In the genomic region with DNA sequence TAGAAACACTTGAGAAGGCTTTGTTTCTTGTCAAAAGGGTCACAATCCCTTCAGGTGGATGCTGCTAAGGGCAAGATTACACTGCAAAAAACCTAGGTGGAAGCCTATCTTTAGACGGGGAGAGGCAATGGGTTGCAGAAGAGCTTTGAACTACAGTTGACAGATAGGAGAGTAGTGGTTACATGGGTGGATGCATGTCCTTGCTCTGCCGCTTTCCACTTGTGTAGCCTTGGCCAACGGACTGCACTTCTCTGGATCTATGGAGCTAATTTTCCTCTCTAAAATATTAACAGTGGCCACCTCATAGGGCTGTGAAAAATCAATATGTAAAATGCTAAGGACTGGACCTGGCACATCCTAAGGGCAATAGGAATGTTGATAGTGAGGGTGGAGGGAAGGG, we compare ENCODE assay signal across 9 cellular contexts. TPM values are rescaled to one million over a fixed set of nuclear protein-coding genes. Genes with fewer than 3 reads are reported as not detected.
DNase-seq lines count a peak whose midpoint lies in the region; ATAC-seq and TF ChIP-seq lines count a peak whose summit lies in the region.
"Had no signal": no experiment of that assay in that cellular context is flagged by ENCODE, and none has a peak within 500 bp of the region (broad histone marks: within the 10 kb centered on the region; RNA-seq: fewer than 3 reads in every experiment).

No MANE protein-coding gene starts in this region.

- H3K27me3 Mint-ChIP-seq in activated T-cell treated with anti-CD3 and anti-CD28 coated beads, Interleukin-2, amount 50 U/mL, for 72 hours (ENCODE audit: low read depth), result no peaks in the 10 kb centered on the region

- no peaks in the 10 kb centered on the region for H3K9me3 ChIP-seq in adipocyte (ENCODE audit: control insufficient read depth, low read length)
- no peaks in the 10 kb centered on the region for H3K9me3 ChIP-seq in right lobe of liver
- no peaks in the 10 kb centered on the region for H3K9me3 ChIP-seq in tibial nerve

- H3K9me3 Mint-ChIP-seq in activated T-cell treated with anti-CD3 and anti-CD28 coated beads, Interleukin-2, amount 50 U/mL, for 72 hours, result no peaks in the 10 kb centered on the region

- H3K27ac ChIP-seq in right lobe of liver (no peak overlapping the region), tibial nerve (peak overlapping the region in 3 of 4 donors; percentile 91 to 97 (median 93))

- no peak for ATAC-seq in activated T-cell treated with anti-CD3 and anti-CD28 coated beads, Interleukin-2, amount 50 U/mL, for 72 hours (replicated peaks in 1 of 2)
- ATAC-seq in right lobe of liver, result no peak
- ATAC-seq in HG03342 (IDR thresholded peaks at IDR 0.05; ENCODE audit: unreplicated experiment), result no peak
- ATAC-seq in HG02610 (IDR thresholded peaks at IDR 0.05; ENCODE audit: unreplicated experiment), result no peak

- no peak for DNase-seq in activated T-cell treated with anti-CD3 and anti-CD28 coated beads, Interleukin-2, amount 50 U/mL, for 72 hours
- DNase-seq in activated T-cell treated with anti-CD3 and anti-CD28 coated beads, Interleukin-2, amount 50 U/mL, for 48 hours, result no peak
- DNase-seq in adipocyte (ENCODE audit: low read depth), result no peak
- no peak for DNase-seq in right lobe of liver
- no peak for DNase-seq in tibial nerve (ENCODE audit: low spot score in 2 of 2)
- DNase-seq in 8988T, result no peak
- DNase-seq: anterior cingulate cortex had no signal

- peak overlapping the region; percentile 99 for H3K27ac Mint-ChIP-seq in activated T-cell treated with anti-CD3 and anti-CD28 coated beads, Interleukin-2, amount 50 U/mL, for 72 hours

- peak overlapping the region; percentile 96 for H3K4me3 ChIP-seq in adipocyte (ENCODE audit: low read length)
- H3K4me3 ChIP-seq in right lobe of liver, result peak overlapping the region; percentile 95 to 96 (median 95)
- H3K4me3 ChIP-seq in tibial nerve, result peak overlapping the region; percentile 74 to 99 (median 96)

- no peak for TF ChIP-seq EP300 in tibial nerve (IDR thresholded peaks at IDR 0.05)

- no peak for TF ChIP-seq CTCF in right lobe of liver (IDR thresholded peaks at IDR 0.05)
- no peak for TF ChIP-seq CTCF in tibial nerve (IDR thresholded peaks at IDR 0.05)

- H3K4me3 Mint-ChIP-seq in activated T-cell treated with anti-CD3 and anti-CD28 coated beads, Interleukin-2, amount 50 U/mL, for 72 hours, result peak overlapping the region; percentile 99 to 100

- H3K4me1 Mint-ChIP-seq in activated T-cell treated with anti-CD3 and anti-CD28 coated beads, Interleukin-2, amount 50 U/mL, for 72 hours (ENCODE audit: low read depth), result peaks cover 51% of the 10 kb centered on the region

- peaks cover 11% of the 10 kb centered on the region for H3K36me3 ChIP-seq in adipocyte (ENCODE audit: control insufficient read depth, insufficient read depth, low read length, severe bottlenecking)
- no peaks in the 10 kb centered on the region for H3K36me3 ChIP-seq in right lobe of liver
- H3K36me3 ChIP-seq in tibial nerve, result peaks cover 0 to 19% (median 0%) of the 10 kb centered on the region in 3 donors

- no peak for TF ChIP-seq POLR2A in right lobe of liver (IDR thresholded peaks at IDR 0.05)
- no peak for TF ChIP-seq POLR2A in tibial nerve (IDR thresholded peaks at IDR 0.05)

- H3K4me1 ChIP-seq in adipocyte (ENCODE audit: control insufficient read depth, insufficient read depth, low read length) (peaks cover 14% of the 10 kb centered on the region), right lobe of liver (peaks cover 0 to 28% (median 4%) of the 10 kb centered on the region in 4 donors), tibial nerve (peaks cover 0 to 68% (median 23%) of the 10 kb centered on the region in 4 donors)

- intact Hi-C loops in right lobe of liver (cut with DNase I), result no loop called here

- peak overlapping the region; percentile 97 for H3K9ac ChIP-seq in adipocyte (ENCODE audit: low read length)

- H3K27me3 ChIP-seq in adipocyte (replicated peaks; ENCODE audit: control insufficient read depth, insufficient read depth, low read length) (no peaks in the 10 kb centered on the region), right lobe of liver (no peaks in the 10 kb centered on the region), tibial nerve (no peaks in the 10 kb centered on the region)

- no peaks in the 10 kb centered on the region for H3K36me3 Mint-ChIP-seq in activated T-cell treated with anti-CD3 and anti-CD28 coated beads, Interleukin-2, amount 50 U/mL, for 72 hours (ENCODE audit: insufficient read depth in 2 of 2)

- 31% methylated on average over 2 of the region's 3 CpGs for WGBS in right lobe of liver (ENCODE audit: insufficient coverage, low coverage, low lambda C conversion rate, missing lambda C conversion rate)
- WGBS in tibial nerve, 2 donors, result 55 to 65% methylated on average over 3 of the region's 3 CpGs

RNA-seq across cellular contexts. Expression of gene BCKDHA, which starts 1.0 kb away (rescaled TPM):
- total RNA-seq in activated T-cell treated with anti-CD3 and anti-CD28 coated beads, Interleukin-2, amount 50 U/mL, for 72 hours, result 10 to 100 TPM; 18.4 to 21.6 TPM
- total RNA-seq in right lobe of liver (10 to 100 TPM; 32.1 to 68.7 (median 48.9) TPM), tibial nerve (10 to 100 TPM; 48.6 to 61.4 (median 54.2) TPM)

RNA-seq across cellular contexts. Expression of gene EXOSC5, which starts 1.4 kb away (rescaled TPM):
- 10 to 100 TPM; 30.3 to 30.7 TPM for total RNA-seq in activated T-cell treated with anti-CD3 and anti-CD28 coated beads, Interleukin-2, amount 50 U/mL, for 72 hours
- total RNA-seq in right lobe of liver (10 to 100 TPM in 5 of 6 experiments, 1 to 10 TPM in 1; 6.1 to 26.6 (median 14.1) TPM), tibial nerve (10 to 100 TPM; 14.0 to 21.3 (median 19.8) TPM)

RNA-seq across cellular contexts. Expression of gene TMEM91, which starts 22.3 kb away (rescaled TPM):
- 10 to 100 TPM; 12.3 to 12.8 TPM for total RNA-seq in activated T-cell treated with anti-CD3 and anti-CD28 coated beads, Interleukin-2, amount 50 U/mL, for 72 hours
- total RNA-seq in right lobe of liver (1 to 10 TPM; 1.8 to 4.1 (median 3.0) TPM), tibial nerve (10 to 100 TPM; 20.3 to 50.8 (median 31.5) TPM)

RNA-seq across cellular contexts. Expression of gene B3GNT8, which starts 28.6 kb away (rescaled TPM):
- total RNA-seq in activated T-cell treated with anti-CD3 and anti-CD28 coated beads, Interleukin-2, amount 50 U/mL, for 72 hours, result 1 to 10 TPM in 1 of 2 donors, not detected in 1; 1.1 TPM
- total RNA-seq in right lobe of liver, result 1 to 10 TPM in 1 of 6 experiments, under 1 TPM in 5; 0.50 to 1.2 (median 0.63) TPM
- total RNA-seq in tibial nerve, result 1 to 10 TPM; 3.8 to 9.0 (median 5.7) TPM

RNA-seq across cellular contexts. Expression of gene B9D2, which starts 34.7 kb away (rescaled TPM):
- 1 to 10 TPM; 6.4 to 7.7 TPM for total RNA-seq in activated T-cell treated with anti-CD3 and anti-CD28 coated beads, Interleukin-2, amount 50 U/mL, for 72 hours
- 1 to 10 TPM; 1.7 to 4.4 (median 2.6) TPM for total RNA-seq in right lobe of liver
- 1 to 10 TPM in 3 of 4 donors, under 1 TPM in 1; 0.87 to 8.2 (median 3.6) TPM for total RNA-seq in tibial nerve

Comparison
In these comparisons a context has a peak if more than half of its experiments do, and no peak if none do; other contexts are left out.
1. H3K27ac ChIP-seq: peak in tibial nerve (3 of 4); none in right lobe of liver (0 of 3).
2. Peak in every context shown above with its lines, with median percentiles within 50 percentile points of each other: H3K4me3 ChIP-seq.